Comparison of ENCODE assay signal across 32 cellular contexts in the genomic region with DNA sequence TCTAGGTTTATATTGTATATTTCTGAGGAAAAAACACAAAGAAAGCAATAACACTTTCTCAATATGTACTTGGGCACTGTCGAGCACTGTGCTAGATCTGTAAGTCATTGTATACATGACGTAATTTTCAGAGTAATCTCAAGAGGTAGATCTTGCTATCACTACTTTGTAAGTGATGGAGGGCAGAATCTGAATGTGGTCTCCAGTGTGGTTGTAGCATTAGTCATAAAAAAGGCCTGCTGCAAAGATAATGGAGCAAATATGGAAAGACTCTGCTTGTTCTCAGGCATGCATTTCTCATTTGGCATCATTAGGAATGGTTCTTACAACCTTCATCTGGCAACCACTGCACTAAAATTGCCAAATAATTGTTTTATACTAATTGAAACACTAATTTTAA.
DNase-seq lines count a peak whose midpoint lies in the region; ATAC-seq and TF ChIP-seq lines count a peak whose summit lies in the region.
"Had no signal": no experiment of that assay in that cellular context is flagged by ENCODE, and none has a peak within 500 bp of the region (broad histone marks: within the 10 kb centered on the region; RNA-seq: fewer than 3 reads in every experiment).

No MANE protein-coding gene starts in this region.

- H2AFZ ChIP-seq in SK-N-SH (ENCODE audit: low read depth) (no peak overlapping the region), neuronal stem cell (ENCODE audit: low read length) (no peak overlapping the region)

- no peaks in the 10 kb centered on the region for H3K9me3 Mint-ChIP-seq in type B pancreatic cell
- H3K9me3 Mint-ChIP-seq: CD8-positive, alpha-beta T cell had no signal

- H2AK5ac ChIP-seq in neuronal stem cell (ENCODE audit: low read depth, low read length): no peak overlapping the region

- H3K4me1 ChIP-seq in SK-N-SH (ENCODE audit: control insufficient read depth in 1 of 2, insufficient read depth in 2 of 2, low read depth in 1 of 2, low read length in 1 of 2) (0 out of 4 replicates have a peak, but pooled peaks cover 0 to 10% of the 10 kb centered on the region in 2 experiments), neuronal stem cell (ENCODE audit: control insufficient read depth in 2 of 2, insufficient read depth in 1 of 2, low read depth in 1 of 2, low read length in 2 of 2) (no peaks in the 10 kb centered on the region)
- H3K4me1 ChIP-seq: adrenal gland, colonic mucosa, upper lobe of left lung had no signal

- no peaks in the 10 kb centered on the region for H3K36me3 Mint-ChIP-seq in type B pancreatic cell
- H3K36me3 Mint-ChIP-seq: CD8-positive, alpha-beta T cell had no signal

- H3K27ac Mint-ChIP-seq in type B pancreatic cell: no peak overlapping the region
- H3K27ac Mint-ChIP-seq: B cell; CD8-positive, alpha-beta T cell had no signal

- no peaks in the 10 kb centered on the region for H3K36me3 ChIP-seq in SK-N-SH (replicated peaks in 1 of 2; ENCODE audit: control insufficient read depth in 1 of 2, insufficient read depth in 2 of 2, low read length in 1 of 2)
- no peaks in the 10 kb centered on the region for H3K36me3 ChIP-seq in neuronal stem cell (replicated peaks in 1 of 2; ENCODE audit: control insufficient read depth in 2 of 2, insufficient read depth in 2 of 2, low read length in 2 of 2)
- H3K36me3 ChIP-seq: adrenal gland, colonic mucosa, HAP-1, upper lobe of left lung had no signal

- H3K9me3 ChIP-seq in SK-N-SH (no peaks in the 10 kb centered on the region), neuronal stem cell (replicated peaks in 1 of 2; ENCODE audit: control insufficient read depth in 2 of 2, insufficient read depth in 1 of 2, low read depth in 1 of 2, low read length in 2 of 2) (no peaks in the 10 kb centered on the region)
- H3K9me3 ChIP-seq: adrenal gland, colonic mucosa, HAP-1, upper lobe of left lung had no signal

- H3K4me2 ChIP-seq in SK-N-SH: no peak overlapping the region
- no peak overlapping the region for H3K4me2 ChIP-seq in neuronal stem cell (ENCODE audit: insufficient read depth, low read length, poor library complexity, severe bottlenecking)

- no peaks in the 10 kb centered on the region for H3K79me2 ChIP-seq in SK-N-SH (ENCODE audit: insufficient read depth)

- POLR2A ChIA-PET in SK-N-SH (lab: Yijun Ruan, JAX): no interaction called here

- H3K27me3 Mint-ChIP-seq in type B pancreatic cell: no peaks in the 10 kb centered on the region
- H3K27me3 Mint-ChIP-seq: B cell had no signal

- no peak overlapping the region for H2BK120ac ChIP-seq in neuronal stem cell (ENCODE audit: low read depth, low read length)

- no peak overlapping the region for H3K4me3 Mint-ChIP-seq in type B pancreatic cell
- H3K4me3 Mint-ChIP-seq: B cell; CD8-positive, alpha-beta T cell; neural crest cell had no signal

- H3K4me1 Mint-ChIP-seq in type B pancreatic cell (ENCODE audit: unreplicated experiment): no peaks in the 10 kb centered on the region
- H3K4me1 Mint-ChIP-seq: B cell, neural crest cell had no signal

- CTCF ChIA-PET in SK-N-SH (lab: Yijun Ruan, JAX): no interaction called here

- H3K4ac ChIP-seq in neuronal stem cell (ENCODE audit: low read length): no peak overlapping the region

- H2BK15ac ChIP-seq in neuronal stem cell (ENCODE audit: low read length): no peak overlapping the region

- no peak for DNase-seq in SK-N-SH
- DNase-seq in NCI-H226: peak; percentile 89
- DNase-seq in fibroblast of mammary gland (ENCODE audit: low read depth): peak; percentile 51
- no peak for DNase-seq in NOMO-1 treated with DMSO at 0.1 percent for 48 hours (lab: John Stamatoyannopoulos, UW; ENCODE audit: unreplicated experiment)
- DNase-seq in type B pancreatic cell (ENCODE audit: extremely low spot score, unreplicated experiment): no peak
- no peak for DNase-seq in neuronal stem cell (ENCODE audit: low spot score)
- DNase-seq: activated CD4-positive, alpha-beta T cell treated with anti-CD3 and anti-CD28 coated beads, Interleukin-2, amount 50 U/mL, for 1 hour; activated naive CD4-positive, alpha-beta T cell treated with Interleukin-2 at 50 U/mL for 16 hours; activated T-cell treated with anti-CD3 and anti-CD28 coated beads, Interleukin-2, amount 50 U/mL, for 48 hours; adrenal gland; CD8-positive, alpha-beta T cell; colonic mucosa; DMS 273 treated with DMSO at 0.1 percent for 48 hours; effector CD8-positive, alpha-beta T cell; Karpas-422; left cardiac atrium; NCI-H146; NCI-H2107; NCI-H446; NCI-H774; posterior cingulate gyrus; right cardiac atrium; stimulated activated CD4-positive, alpha-beta T cell treated with anti-CD3 and anti-CD28 coated beads, Interleukin-4, amount 100 ng/mL, for 1 hour had no signal

- no peak overlapping the region for H3K4me3 ChIP-seq in SK-N-SH (ENCODE audit: low read depth in 2 of 2, low read length in 1 of 2)
- H3K4me3 ChIP-seq in fibroblast of mammary gland (ENCODE audit: control insufficient read depth, low read depth, low read length): no peak overlapping the region
- H3K4me3 ChIP-seq in neuronal stem cell (ENCODE audit: low read length in 2 of 2): no peak overlapping the region
- H3K4me3 ChIP-seq: adrenal gland, colonic mucosa, HAP-1, upper lobe of left lung had no signal

- H3K14ac ChIP-seq in neuronal stem cell (ENCODE audit: low read length): no peak overlapping the region

- no peak overlapping the region for H2BK5ac ChIP-seq in neuronal stem cell (ENCODE audit: low read length)

- ATAC-seq in SK-N-SH treated with all-trans-retinoic acid at 6 μM for 48 hours (no peak), HG02798 (IDR thresholded peaks at IDR 0.05; ENCODE audit: poor library complexity, unreplicated experiment) (no peak)
- ATAC-seq: CD8-positive, alpha-beta T cell; left cardiac atrium; right cardiac atrium; Right ventricle myocardium inferior had no signal

- no peaks in the 10 kb centered on the region for H4K20me1 ChIP-seq in SK-N-SH (ENCODE audit: insufficient read depth)

- H3K18ac ChIP-seq in neuronal stem cell (ENCODE audit: low read length): no peak overlapping the region

- no peak overlapping the region for H4K91ac ChIP-seq in neuronal stem cell (ENCODE audit: low read depth, low read length, poor library complexity)

- H4K8ac ChIP-seq in neuronal stem cell (ENCODE audit: low read depth, low read length): no peak overlapping the region

- H3K79me1 ChIP-seq in neuronal stem cell (ENCODE audit: low read depth, low read length): no peaks in the 10 kb centered on the region

- H3K27ac ChIP-seq in SK-N-SH (ENCODE audit: low read depth in 2 of 2, low read length in 1 of 2) (no peak overlapping the region), neuronal stem cell (replicated peaks; ENCODE audit: low read length) (no peak overlapping the region)
- H3K27ac ChIP-seq: 22Rv1, adrenal gland, colonic mucosa, epithelial cell of prostate, upper lobe of left lung had no signal

- no peak overlapping the region for H3K23ac ChIP-seq in neuronal stem cell (ENCODE audit: low read depth, low read length, poor library complexity)

- no peaks in the 10 kb centered on the region for H3K9me2 ChIP-seq in SK-N-SH

- TF ChIP-seq RAD21 in SK-N-SH (IDR thresholded peaks at IDR 0.05; ENCODE audit: low read length): no peak

- 66% methylated on average over 2 of the region's 2 CpGs for WGBS in SK-N-SH (ENCODE audit: low lambda C conversion rate)
- no CpG with 5 or more reads among the region's 2 CpGs for WGBS in neuronal stem cell (ENCODE audit: extremely low coverage in 2 of 2, insufficient read length in 2 of 2, insufficient replicate concordance in 1 of 2), 2 donors

- H3K27me3 ChIP-seq in SK-N-SH (ENCODE audit: insufficient read depth) (no peaks in the 10 kb centered on the region), neuronal stem cell (ENCODE audit: control insufficient read depth in 3 of 3, insufficient read depth in 3 of 3, low read depth in 1 of 3, low read length in 3 of 3) (no peaks in the 10 kb centered on the region)
- H3K27me3 ChIP-seq: adrenal gland, colonic mucosa, upper lobe of left lung had no signal

- no peak for TF ChIP-seq CTCF in SK-N-SH (IDR thresholded peaks at IDR 0.05)
- TF ChIP-seq CTCF in fibroblast of mammary gland (conservative IDR thresholded peaks at IDR 0.05; ENCODE audit: control insufficient read depth, insufficient read depth, low read depth, low read length): no peak
- no peak for TF ChIP-seq CTCF in type B pancreatic cell (conservative IDR thresholded peaks at IDR 0.05)

- H2BK12ac ChIP-seq in neuronal stem cell (ENCODE audit: low read length): no peak overlapping the region

- H3K9ac ChIP-seq in SK-N-SH (no peak overlapping the region), neuronal stem cell (ENCODE audit: low read depth, low read length, poor library complexity) (no peak overlapping the region)

- H3F3A ChIP-seq in SK-N-SH (replicated peaks; ENCODE audit: insufficient read depth): no peaks in the 10 kb centered on the region

- no peak for TF ChIP-seq EP300 in SK-N-SH (IDR thresholded peaks at IDR 0.05; ENCODE audit: borderline replicate concordance in 1 of 2, low read depth in 1 of 2, low read length in 1 of 2)

TF ChIP-seq in SK-N-SH treated with all-trans-retinoic acid at 6 μM for 48 hours, 23 proteins besides CTCF, POLR2A, EP300 and RAD21 (continues in another document):
- TF ChIP-seq TCF4 (CRISPR knock-in tag; IDR thresholded peaks at IDR 0.05; ENCODE audit: borderline replicate concordance) (no peak), CREB5 (CRISPR knock-in tag; IDR thresholded peaks at IDR 0.05; ENCODE audit: low read depth) (no peak), ZNF8 (CRISPR knock-in tag; IDR thresholded peaks at IDR 0.05) (no peak), ZNF70 (CRISPR knock-in tag; IDR thresholded peaks at IDR 0.05) (no peak)

Comparison
In these comparisons a context has a peak if more than half of its experiments do, and no peak if none do; other contexts are left out.
1. DNase-seq: peak in NCI-H226 (single experiment) and fibroblast of mammary gland (single experiment); none in SK-N-SH (single experiment), NOMO-1 treated with DMSO at 0.1 percent for 48 hours (single experiment), type B pancreatic cell (single experiment) and neuronal stem cell (single experiment).